In the genomic region with DNA sequence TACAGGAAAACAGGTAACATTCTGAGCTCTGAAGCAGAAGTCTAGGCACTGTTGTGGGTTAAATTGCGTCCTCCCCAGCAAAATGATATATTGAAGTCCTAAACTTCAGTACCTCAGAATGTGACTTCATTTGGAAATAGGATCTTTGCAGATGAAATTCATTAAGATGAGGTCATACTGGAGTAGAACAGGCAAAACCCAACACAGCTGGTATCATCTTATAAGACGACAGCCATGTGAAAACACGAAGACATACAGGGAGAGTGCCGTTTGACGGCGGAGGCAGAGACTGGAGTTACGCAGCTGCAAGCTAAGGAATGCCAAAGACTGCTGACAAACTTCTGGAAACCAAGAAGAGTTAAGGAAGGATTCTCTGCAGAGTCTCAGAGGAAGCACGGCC, we compare ENCODE assay signal across 1 cellular context.
TF ChIP-seq lines count a peak whose summit lies in the region.

No MANE protein-coding gene starts in this region.

TF ChIP-seq in HEK293, 187 proteins besides CTCF, POLR2A, EP300 and RAD21 (continued from another document):
- no peak for TF ChIP-seq PRDM2 (tag by site-specific recombination; IDR thresholded peaks at IDR 0.05; ENCODE audit: borderline replicate concordance)
